In genomic region chr2:28394997-28395333, GRCh38 we compare ENCODE assay signal across 9 cellular contexts. TPM values are rescaled to one million over a fixed set of nuclear protein-coding genes. Genes with fewer than 3 reads are reported as not detected.
A peak's percentile ranks its signal among the peaks of the same experiment; 100 is the strongest.
DNase-seq lines count a peak whose midpoint lies in the region; ATAC-seq and TF ChIP-seq lines count a peak whose summit lies in the region.
"Had no signal": no experiment of that assay in that cellular context is flagged by ENCODE, and none has a peak within 500 bp of the region (broad histone marks: within the 10 kb centered on the region; RNA-seq: fewer than 3 reads in every experiment).

No MANE protein-coding gene starts in this region.

- peaks cover 0 to 36% of the 10 kb centered on the region in 2 donors for H3K4me1 ChIP-seq in right atrium auricular region
- H3K4me1 ChIP-seq in gastrocnemius medialis, result peaks cover 29 to 33% of the 10 kb centered on the region in 2 donors

- no peak for ATAC-seq in gastrocnemius medialis

- no peaks in the 10 kb centered on the region for H3K27me3 ChIP-seq in right atrium auricular region
- no peaks in the 10 kb centered on the region for H3K27me3 ChIP-seq in gastrocnemius medialis

- no peak for TF ChIP-seq CTCF in WI38 (IDR thresholded peaks at IDR 0.05; ENCODE audit: low read depth, low read length)
- TF ChIP-seq CTCF in right atrium auricular region (IDR thresholded peaks at IDR 0.05), result no peak
- no peak for TF ChIP-seq CTCF in gastrocnemius medialis (IDR thresholded peaks at IDR 0.05 in 4 of 5, conservative IDR thresholded peaks at IDR 0.05 in 1 of 5)

- intact Hi-C loops in gastrocnemius medialis (cut with DNase I; ENCODE audit: low total_unique reads), result loop anchor here (1.0 to 10.0 kb wide), 7 partner anchors 194 to 720 kb away; partner anchors contain the start of genes CLIP4, MRPL33 and PPP1CB

- H3K27ac ChIP-seq in right atrium auricular region, result peak overlapping the region; percentile 99 to 100
- peak overlapping the region; percentile 98 to 100 (median 99) for H3K27ac ChIP-seq in gastrocnemius medialis
- H3K27ac ChIP-seq: KMS-11 had no signal

- peak overlapping the region; percentile 96 for H3K4me3 ChIP-seq in WI38 (ENCODE audit: low read depth, low read length)
- H3K4me3 ChIP-seq in right atrium auricular region, result peak overlapping the region; percentile 90 to 96
- peak overlapping the region; percentile 76 to 97 (median 88) for H3K4me3 ChIP-seq in gastrocnemius medialis

- DNase-seq in DMS114 treated with DMSO at 0.1 percent for 48 hours (lab: John Stamatoyannopoulos, UW; ENCODE audit: unreplicated experiment), result peak; percentile 27
- no peak for DNase-seq in right atrium auricular region (ENCODE audit: low spot score)
- no peak for DNase-seq in gastrocnemius medialis
- no peak for DNase-seq in NCI-H2171 treated with DMSO at 0.1 percent for 48 hours (lab: John Stamatoyannopoulos, UW)
- no peak for DNase-seq in iPS-NIHi7 (ENCODE audit: extremely low spot score)
- no peak for DNase-seq in ecto neural progenitor cell (ENCODE audit: low spot score)
- DNase-seq in NCI-H146 treated with DMSO at 0.1 percent for 48 hours (lab: John Stamatoyannopoulos, UW; ENCODE audit: unreplicated experiment), result no peak

- no peak for TF ChIP-seq POLR2A in gastrocnemius medialis (IDR thresholded peaks at IDR 0.05)

- no peaks in the 10 kb centered on the region for H3K9me3 ChIP-seq in right atrium auricular region
- H3K9me3 ChIP-seq in gastrocnemius medialis, result no peaks in the 10 kb centered on the region

- in situ Hi-C loops in gastrocnemius medialis (cut with MboI; ENCODE audit: low sequenced_read_pairs in 4 of 4), result loop anchor here in 2 of 4 donors (5.0 to 10.0 kb wide), 2 partner anchors 230 to 688 kb away; no protein-coding TSS in a partner anchor

- H3K36me3 ChIP-seq in right atrium auricular region, result peaks cover 28% of the 10 kb centered on the region
- H3K36me3 ChIP-seq in gastrocnemius medialis, result peaks cover 0 to 15% of the 10 kb centered on the region in 2 donors

RNA-seq across cellular contexts. Expression of gene FOSL2, which starts 2.3 kb away (rescaled TPM):
- total RNA-seq in right atrium auricular region (100 to 1,000 TPM in 1 of 2 donors, 10 to 100 TPM in 1; 54.0 to 116 TPM), gastrocnemius medialis (100 to 1,000 TPM; 193 to 214 (median 210) TPM)
